ENCODE assay signal across 16 cellular contexts in the genomic region with DNA sequence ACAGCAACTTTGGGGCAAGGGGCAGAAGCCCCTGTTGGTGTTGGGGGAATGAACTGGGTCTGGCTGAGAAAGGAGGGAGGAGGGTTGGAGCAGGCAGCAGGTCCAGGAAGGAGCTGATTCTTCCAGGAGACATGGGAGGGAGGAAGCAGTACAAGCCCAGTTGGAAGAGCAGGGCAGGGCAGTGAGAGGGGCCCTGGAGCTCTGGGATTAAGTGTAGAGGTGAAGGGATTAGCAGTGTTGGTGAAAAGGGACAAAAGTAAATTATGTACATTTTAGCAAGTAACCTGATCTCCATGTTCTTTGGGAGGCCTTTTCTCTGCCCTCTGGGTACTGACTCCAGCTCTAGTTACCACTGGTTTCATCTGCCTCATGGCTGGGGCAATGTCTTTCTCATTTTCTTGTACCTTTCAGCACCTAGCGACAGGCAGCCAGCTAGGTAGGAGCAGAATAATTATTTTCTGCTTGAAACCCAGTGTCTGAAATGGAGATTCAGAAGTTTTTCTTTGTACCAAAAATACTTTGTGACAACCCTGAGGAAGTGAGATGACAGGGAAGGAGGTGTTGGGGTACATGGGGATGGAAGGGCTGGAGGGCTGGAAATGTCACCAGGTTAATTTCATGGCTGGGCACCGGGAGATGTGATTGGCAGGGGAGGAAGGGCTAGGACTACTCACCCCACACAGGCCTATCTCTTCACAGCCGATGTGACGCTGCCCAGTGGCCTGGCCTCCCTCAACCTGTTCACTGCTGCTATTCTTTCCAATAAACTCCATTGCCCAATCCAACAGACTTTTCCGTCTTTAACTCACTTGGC. TPM values are rescaled to one million over a fixed set of nuclear protein-coding genes. Genes with fewer than 3 reads are reported as not detected.
"Had no signal": no experiment of that assay in that cellular context is flagged by ENCODE, and none has a peak within 500 bp of the region (broad histone marks: within the 10 kb centered on the region; RNA-seq: fewer than 3 reads in every experiment).

No MANE protein-coding gene starts in this region.

- H3K27ac Mint-ChIP-seq: activated naive CD4-positive, alpha-beta T cell treated with anti-CD3 and anti-CD28 coated beads for 36 hours; memory B cell; stimulated activated naive B cell treated with anti-CD40 and anti-IgM and Interleukin-4, amounts not matched to agents 10 μg/mL and 1 μg/mL and 100 μg/mL, for 72 hours had no signal

- H3K27me3 ChIP-seq: upper lobe of right lung had no signal

- H3K9me3 ChIP-seq: thoracic aorta, upper lobe of right lung had no signal

- H3K27ac ChIP-seq: coronary artery, thoracic aorta, upper lobe of right lung had no signal

- H3K9me3 Mint-ChIP-seq: activated naive CD4-positive, alpha-beta T cell treated with anti-CD3 and anti-CD28 coated beads for 36 hours; activated T-cell treated with anti-CD3 and anti-CD28 coated beads, Interleukin-2, amount 50 U/mL, for 4 hours; memory B cell had no signal

- H3K4me3 ChIP-seq: coronary artery, thoracic aorta, upper lobe of right lung had no signal

- H3K36me3 ChIP-seq: thoracic aorta, upper lobe of right lung had no signal

- DNase-seq: activated CD4-positive, alpha-beta T cell treated with anti-CD3 and anti-CD28 coated beads, Interleukin-2, amount 50 U/mL, for 1 hour; activated CD4-positive, CD25-positive, alpha-beta regulatory T cell treated with anti-CD3 and anti-CD28 coated beads, Interleukin-2, amount 50 U/mL, for 72 hours; activated CD8-positive, alpha-beta memory T cell treated with anti-CD3 and anti-CD28 coated beads, Interleukin-2, amount 50 U/mL, for 4 hours; activated naive CD4-positive, alpha-beta T cell treated with anti-CD3 and anti-CD28 coated beads for 36 hours; activated T-cell treated with anti-CD3 and anti-CD28 coated beads, Interleukin-2, amount 50 U/mL, for 4 hours; anterior cingulate cortex; left ventricle myocardium superior; naive thymus-derived CD8-positive, alpha-beta T cell; nucleus accumbens; stimulated activated naive B cell treated with anti-CD40 and anti-IgM and Interleukin-4, amounts not matched to agents 10 μg/mL and 1 μg/mL and 100 μg/mL, for 72 hours; T1000; upper lobe of right lung had no signal

- ATAC-seq: activated T-cell treated with anti-CD3 and anti-CD28 coated beads, Interleukin-2, amount 50 U/mL, for 4 hours; left ventricle myocardium superior; naive thymus-derived CD8-positive, alpha-beta T cell; stimulated activated naive B cell treated with anti-CD40 and anti-IgM and Interleukin-4, amounts not matched to agents 10 μg/mL and 1 μg/mL and 100 μg/mL, for 72 hours; upper lobe of right lung had no signal

- H3K4me1 ChIP-seq: upper lobe of right lung had no signal

- H3K4me3 Mint-ChIP-seq: activated naive CD4-positive, alpha-beta T cell treated with anti-CD3 and anti-CD28 coated beads for 36 hours; activated T-cell treated with anti-CD3 and anti-CD28 coated beads, Interleukin-2, amount 50 U/mL, for 4 hours; brain; memory B cell; naive thymus-derived CD8-positive, alpha-beta T cell; stimulated activated naive B cell treated with anti-CD40 and anti-IgM and Interleukin-4, amounts not matched to agents 10 μg/mL and 1 μg/mL and 100 μg/mL, for 72 hours had no signal

RNA-seq across cellular contexts. Expression of gene NNAT, which starts 34.7 kb away (rescaled TPM):
- total RNA-seq: naive thymus-derived CD8-positive, alpha-beta T cell had no signal
